Comparison of ENCODE assay signal across 8 cellular contexts in genomic region chr1:91021686-91022517, GRCh38. TPM values are rescaled to one million over a fixed set of nuclear protein-coding genes. Genes with fewer than 3 reads are reported as not detected.
DNase-seq lines count a peak whose midpoint lies in the region; ATAC-seq lines count a peak whose summit lies in the region.

Gene ZNF644 (minus strand): TSS chr1:91022035. CDS start chr1:90982353, 39,682 bp downstream.

- ATAC-seq in GM19468 (IDR thresholded peaks at IDR 0.05; ENCODE audit: extremely low read depth, unreplicated experiment) = peak; percentile 73

- peak; percentile 94 for DNase-seq in COLO668 (lab: John Stamatoyannopoulos, UW; ENCODE audit: unreplicated experiment)
- DNase-seq in HS-27A (ENCODE audit: low read depth) = peak; percentile 96
- DNase-seq in NK-92 treated with Interleukin-12 subunit alpha and Interleukin-12 subunit beta, amount 100 ng/mL, for 24 hours (lab: John Stamatoyannopoulos, UW) = peak; percentile 90
- DNase-seq in activated CD8-positive, alpha-beta memory T cell treated with anti-CD3 and anti-CD28 coated beads for 24 hours = peak; percentile 93
- DNase-seq in effector CD8-positive, alpha-beta T cell (lab: John Stamatoyannopoulos, UW) = peak; percentile 83
- peak; percentile 87 to 89 for DNase-seq in lung microvascular endothelial cell (ENCODE audit: low read depth in 2 of 2)
- peak; percentile 78 to 91 (median 82) for DNase-seq in stimulated activated CD4-positive, alpha-beta T cell treated with anti-CD3 and anti-CD28 coated beads, TNF-alpha, amount 100 ng/mL, for 48 hours (ENCODE audit: low read depth in 3 of 3)

RNA-seq across cellular contexts. Expression of gene ZNF644, which starts in this region (rescaled TPM):
- 33.8 and 42.5 TPM in 2 replicates for total RNA-seq in lung microvascular endothelial cell

Comparison
In these comparisons a context has a peak if more than half of its experiments do, and no peak if none do; other contexts are left out.
1. Peak in every context shown above with its lines: DNase-seq and ATAC-seq.